In the genomic region with DNA sequence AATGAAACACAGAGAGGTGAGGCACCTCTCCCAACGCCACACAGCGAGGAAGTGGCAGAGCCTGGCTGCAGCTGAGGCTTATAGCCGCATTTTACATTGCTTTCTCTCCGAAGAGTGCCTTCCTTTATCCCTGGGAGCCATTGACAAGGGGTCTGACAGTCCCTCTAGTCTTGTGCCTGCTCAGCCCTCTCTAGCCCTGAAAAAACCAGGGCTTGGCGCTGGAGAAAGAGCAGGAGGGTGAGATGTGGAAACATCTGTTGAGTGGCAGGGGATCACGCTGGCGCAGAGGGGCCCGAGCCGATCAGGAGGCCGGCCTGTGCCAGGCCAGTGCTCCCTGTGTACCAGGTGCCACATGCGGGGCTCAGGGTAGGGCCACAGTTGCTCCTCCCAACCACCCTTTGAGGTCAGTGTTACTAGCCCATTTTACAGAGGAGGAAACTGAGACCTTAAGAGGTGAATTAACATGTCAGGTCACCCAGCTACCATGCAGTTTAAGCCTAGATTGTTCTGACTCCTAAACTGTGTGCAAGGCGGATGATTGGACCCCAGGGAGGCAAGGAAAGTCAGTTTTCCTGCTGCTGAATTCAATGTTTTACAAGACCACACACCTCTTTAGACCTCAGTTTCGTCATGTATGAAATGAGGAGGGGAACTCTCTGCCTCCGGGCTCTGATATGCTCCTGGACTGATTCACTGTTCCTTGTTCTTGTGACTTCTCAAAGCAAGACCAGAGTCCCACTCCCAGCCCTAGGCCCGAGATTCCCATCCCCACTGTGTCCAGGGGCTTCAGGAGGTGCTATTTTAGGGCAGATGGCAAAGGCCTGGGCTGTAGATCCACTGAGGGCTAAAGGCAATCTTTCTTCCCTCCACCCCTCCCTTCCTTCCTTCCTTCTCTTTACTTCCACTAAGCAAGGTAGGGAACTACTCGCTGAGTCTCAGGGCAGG, we compare ENCODE assay signal across 16 cellular contexts. TPM values are rescaled to one million over a fixed set of nuclear protein-coding genes. Genes with fewer than 3 reads are reported as not detected.
DNase-seq lines count a peak whose midpoint lies in the region; ATAC-seq, FAIRE-seq and TF ChIP-seq lines count a peak whose summit lies in the region.
"Had no signal": no experiment of that assay in that cellular context is flagged by ENCODE, and none has a peak within 500 bp of the region (broad histone marks: within the 10 kb centered on the region; RNA-seq: fewer than 3 reads in every experiment).

No MANE protein-coding gene starts in this region.

- H3K9me3 ChIP-seq in OCI-LY3 (ENCODE audit: insufficient read depth, low read length) = no peaks in the 10 kb centered on the region
- H3K9me3 ChIP-seq in GM12878 (replicated peaks; ENCODE audit: control insufficient read depth, insufficient read depth, low read length) = no peaks in the 10 kb centered on the region

- H2BK120ac ChIP-seq in mesendoderm (ENCODE audit: low read depth, low read length) = no peak overlapping the region

- POLR2A ChIA-PET in GM12878 (lab: Charles Lee) = interaction anchor here (1.0 to 13.4 kb wide), 8 partner anchors 11 to 77 kb away, joined by 5 to 220 read pairs (median 12); no protein-coding TSS in a partner anchor

- 32% methylated on average over 16 of the region's 16 CpGs for WGBS in GM12878 (ENCODE audit: insufficient coverage, insufficient replicate concordance, low lambda C conversion rate, missing lambda C conversion rate)
- WGBS in mesendoderm (ENCODE audit: extremely low coverage, insufficient coverage, low lambda C conversion rate) = no CpG with 5 or more reads among the region's 16 CpGs

- no peaks in the 10 kb centered on the region for H3K27me3 ChIP-seq in OCI-LY3 (ENCODE audit: low read depth, low read length)
- H3K27me3 ChIP-seq in GM12878 (replicated peaks in 1 of 2; ENCODE audit: control insufficient read depth in 2 of 2, insufficient read depth in 2 of 2, low read length in 1 of 2) = no peaks in the 10 kb centered on the region
- H3K27me3 ChIP-seq in mesendoderm (ENCODE audit: insufficient read depth, low read length, poor library complexity) = no peaks in the 10 kb centered on the region
- H3K27me3 ChIP-seq: cardiac muscle cell had no signal

- no peak overlapping the region for H4K5ac ChIP-seq in mesendoderm (ENCODE audit: low read length)

- peak overlapping the region; percentile 41; the same call in 1 of the 2 replicates for H3K4me3 ChIP-seq in OCI-LY3 (ENCODE audit: low read length)
- peak overlapping the region; percentile 97 for H3K4me3 ChIP-seq in GM12878
- H3K4me3 ChIP-seq in mesendoderm (ENCODE audit: low read length) = no peak overlapping the region
- H3K4me3 ChIP-seq: cardiac muscle cell had no signal

- peaks cover 4% of the 10 kb centered on the region for H3K36me3 Mint-ChIP-seq in activated naive CD4-positive, alpha-beta T cell treated with anti-CD3 and anti-CD28 coated beads, Interleukin-2, amount 50 U/mL, for 24 hours

- TF ChIP-seq EP300 in GM12878 (IDR thresholded peaks at IDR 0.05; ENCODE audit: borderline replicate concordance in 1 of 2, control insufficient read depth in 1 of 2, low read depth in 2 of 2, low read length in 2 of 2) = no peak

- no peak overlapping the region for H3K56ac ChIP-seq in mesendoderm (ENCODE audit: low read length)

- TF ChIP-seq POLR2A in GM12878 (IDR thresholded peaks at IDR 0.05; ENCODE audit: low read depth, low read length) = no peak

- in situ Hi-C loops in GM12878 (cut with MboI) (no loop called here), G401 (cut with HindIII; ENCODE audit: low sequenced_read_pairs) (no loop called here)

- H4K8ac ChIP-seq in mesendoderm (ENCODE audit: low read depth, low read length) = no peak overlapping the region

- no peak overlapping the region for H2AFZ ChIP-seq in OCI-LY3 (ENCODE audit: low read depth, low read length)
- H2AFZ ChIP-seq in GM12878 (ENCODE audit: control insufficient read depth, low read depth, low read length) = no peak overlapping the region

- no TSS peak for BruUV-seq in GM12878 (replicated peaks; lab: Mats Ljungman, UMichigan)

- peaks cover 84% of the 10 kb centered on the region for H3K4me1 Mint-ChIP-seq in activated naive CD4-positive, alpha-beta T cell treated with anti-CD3 and anti-CD28 coated beads, Interleukin-2, amount 50 U/mL, for 24 hours

- no peaks in the 10 kb centered on the region for H3K79me1 ChIP-seq in mesendoderm (ENCODE audit: low read length)

- CTCF ChIA-PET in GM12878 (lab: Yijun Ruan, JAX) = interaction anchor here (2.3 to 18.6 kb wide), 5 partner anchors 11 to 79 kb away, joined by 9 to 396 read pairs (median 152); partner anchors contain the start of gene RUNX3

- no peak overlapping the region for H3K18ac ChIP-seq in mesendoderm (ENCODE audit: low read length)

- SMC1A ChIA-PET in GM12878 (lab: Charles Lee; ENCODE audit: uncharacterized antibody, unreplicated experiment) = interaction anchor here (1.6 to 18.5 kb wide), 6 partner anchors 11 to 142 kb away, joined by 6 to 391 read pairs (median 107); partner anchors contain the start of gene RUNX3

- no peak for FAIRE-seq in GM12878 (lab: Jason Lieb, UNC)
- FAIRE-seq: HTR-8/SVneo, TTC549 had no signal

- RAD21 ChIA-PET in GM12878 (lab: Charles Lee; ENCODE audit: unreplicated experiment) = interaction anchor here (1.2 to 10.4 kb wide), 8 partner anchors 11 to 110 kb away, joined by 3 to 214 read pairs (median 12); partner anchors contain the start of gene RUNX3

- H3K4me1 ChIP-seq in OCI-LY3 (ENCODE audit: low read length) (peaks cover 40% of the 10 kb centered on the region), GM12878 (ENCODE audit: control insufficient read depth, insufficient read depth, low read length) (peaks cover 72% of the 10 kb centered on the region), mesendoderm (ENCODE audit: control insufficient read depth, low read depth, low read length) (no peaks in the 10 kb centered on the region)

- intact Hi-C loops in GM12878 (cut with micrococcal nuclease; ENCODE audit: unreplicated experiment) = loop anchor here (5.0 kb wide), 1 partner anchor 249 kb away; no protein-coding TSS in a partner anchor

- DNase-seq in activated naive CD4-positive, alpha-beta T cell treated with anti-CD3 and anti-CD28 coated beads, Interleukin-2, amount 50 U/mL, for 16 hours = no peak
- DNase-seq in GM12878 (ENCODE audit: low read depth, low spot score) = no peak
- no peak for DNase-seq in AG08395 (ENCODE audit: low spot score)
- no peak for DNase-seq in mesendoderm
- DNase-seq in hypothalamus (lab: John Stamatoyannopoulos, UW) = no peak
- no peak for DNase-seq in G401 (ENCODE audit: low spot score)
- DNase-seq: NCI-H187 treated with DMSO at 0.1 percent for 48 hours, NCI-H446 treated with DMSO at 0.1 percent for 48 hours had no signal

- no peaks in the 10 kb centered on the region for H3K79me2 ChIP-seq in OCI-LY3 (ENCODE audit: low read length)
- peaks cover 100% of the 10 kb centered on the region for H3K79me2 ChIP-seq in GM12878 (ENCODE audit: control insufficient read depth, insufficient read depth, low read length)
- no peaks in the 10 kb centered on the region for H3K79me2 ChIP-seq in mesendoderm (ENCODE audit: control insufficient read depth, insufficient read depth, low read length)

- H2BK5ac ChIP-seq in mesendoderm (ENCODE audit: low read length) = no peak overlapping the region

- no peak overlapping the region for H3K27ac ChIP-seq in OCI-LY3 (ENCODE audit: low read length)
- peak overlapping the region; percentile 98 for H3K27ac ChIP-seq in GM12878 (ENCODE audit: control insufficient read depth, insufficient read depth)
- no peak overlapping the region for H3K27ac ChIP-seq in mesendoderm (ENCODE audit: low read depth, low read length)
- H3K27ac ChIP-seq: cardiac muscle cell had no signal

- H3K36me3 ChIP-seq in OCI-LY3 (replicated peaks; ENCODE audit: low read depth, low read length) (no peaks in the 10 kb centered on the region), GM12878 (ENCODE audit: control insufficient read depth in 2 of 2, insufficient read depth in 2 of 2, low read length in 1 of 2) (peaks cover 19 to 26% of the 10 kb centered on the region in 2 experiments), mesendoderm (ENCODE audit: control insufficient read depth, insufficient read depth, low read length) (no peaks in the 10 kb centered on the region)
- H3K36me3 ChIP-seq: cardiac muscle cell had no signal

- H3K4ac ChIP-seq in mesendoderm (ENCODE audit: low read depth, low read length) = no peak overlapping the region

- TF ChIP-seq RAD21 in GM12878 (IDR thresholded peaks at IDR 0.05; ENCODE audit: insufficient read depth, low read depth, low read length) = no peak

- no peaks in the 10 kb centered on the region for H4K20me1 ChIP-seq in OCI-LY3 (ENCODE audit: insufficient read depth, low read length)
- peaks cover 2% of the 10 kb centered on the region; the same call in 1 of the 2 replicates for H4K20me1 ChIP-seq in GM12878 (ENCODE audit: control insufficient read depth, insufficient read depth)

- H3K27ac Mint-ChIP-seq in activated naive CD4-positive, alpha-beta T cell treated with anti-CD3 and anti-CD28 coated beads, Interleukin-2, amount 50 U/mL, for 24 hours = peak overlapping the region; percentile 59

- no peaks in the 10 kb centered on the region for H3K27me3 Mint-ChIP-seq in activated naive CD4-positive, alpha-beta T cell treated with anti-CD3 and anti-CD28 coated beads, Interleukin-2, amount 50 U/mL, for 24 hours

- no peak overlapping the region for H2BK15ac ChIP-seq in mesendoderm (replicated peaks; ENCODE audit: low read depth)

- TF ChIP-seq CTCF in OCI-LY3 (IDR thresholded peaks at IDR 0.05; ENCODE audit: low read depth, low read length) = no peak
- no peak for TF ChIP-seq CTCF in GM12878 (IDR thresholded peaks at IDR 0.05 in 2 of 3, conservative IDR thresholded peaks at IDR 0.05 in 1 of 3; ENCODE audit: control insufficient read depth in 2 of 3, extremely low read depth in 1 of 3, insufficient read depth in 1 of 3, low read depth in 3 of 3, low read length in 3 of 3)

- peak; percentile 5 for ATAC-seq in GM12878
- ATAC-seq: HCT116 had no signal

- H3K4me2 ChIP-seq in OCI-LY3 (ENCODE audit: low read length) = peak overlapping the region; percentile 70
- peak overlapping the region; percentile 95 for H3K4me2 ChIP-seq in GM12878 (ENCODE audit: control insufficient read depth, insufficient read depth)
- H3K4me2 ChIP-seq in mesendoderm (ENCODE audit: low read length) = no peak overlapping the region

- H3K9ac ChIP-seq in OCI-LY3 (ENCODE audit: low read length) (no peak overlapping the region), GM12878 (ENCODE audit: control insufficient read depth, insufficient read depth, low read length) (peak overlapping the region; percentile 91), mesendoderm (ENCODE audit: low read length) (no peak overlapping the region)

- H3K4me3 Mint-ChIP-seq in activated naive CD4-positive, alpha-beta T cell treated with anti-CD3 and anti-CD28 coated beads, Interleukin-2, amount 50 U/mL, for 24 hours = peak overlapping the region; percentile 54

- H2AK5ac ChIP-seq in mesendoderm (ENCODE audit: low read length) = no peak overlapping the region

- no peaks in the 10 kb centered on the region for H3K9me3 Mint-ChIP-seq in activated naive CD4-positive, alpha-beta T cell treated with anti-CD3 and anti-CD28 coated beads, Interleukin-2, amount 50 U/mL, for 24 hours

- H3K23ac ChIP-seq in mesendoderm (ENCODE audit: low read length) = no peak overlapping the region

RNA-seq across cellular contexts. Expression of gene RUNX3, which starts 28.0 kb away (rescaled TPM):
- total RNA-seq in GM12878 (2013; cell fraction: nucleolus; rRNA removed) = 101 and 106 TPM in 2 replicates
- total RNA-seq in GM12878 (2014; rRNA removed) (25.8 and 33.5 TPM in 2 replicates), GM12878 (2014; rRNA removed; fragmentation: Illumina TruSeq; extraction: Trizol) (18.4 and 19.0 TPM in 2 replicates), GM12878 (2021) (148 and 151 TPM in 2 replicates)
- 44.1 TPM for polyA plus RNA-seq in GM12878 (2011; ENCODE audit: low read depth)
- polyA plus RNA-seq in GM12878 (2011; rRNA removed) (15.0 and 25.8 TPM in 2 replicates), GM12878 (2014; fragmentation: Illumina TruSeq; extraction: Trizol) (48.8 and 61.7 TPM in 2 replicates), GM12878 (2014; fragmentation: Nextera tagmentation; extraction: Ambion mirVana) (10 to 100 TPM; 21.6 to 26.3 TPM), GM12878 (2014; rRNA removed) (64.7 and 79.6 TPM in 2 replicates), GM12878 (2016; fragmentation: Nextera tagmentation; extraction: Ambion mirVana) (10 to 100 TPM; 29.3 to 34.0 TPM)
- 45.6 and 51.9 TPM in 2 replicates for polyA plus RNA-seq in GM12878 (2011; cell fraction: cytosol; rRNA removed)
- polyA plus RNA-seq in GM12878 (2011; cell fraction: nucleus; rRNA removed) = 72.8 and 112 TPM in 2 replicates
- 91.6 and 104 TPM in 2 replicates for polyA plus RNA-seq in GM12878 (2012)
- 20.0 and 31.7 TPM in 2 replicates for polyA minus RNA-seq in GM12878 (2011; rRNA and poly(A)+ RNA removed)
- 30.6 and 47.6 TPM in 2 replicates for polyA minus RNA-seq in GM12878 (2011; cell fraction: cytosol; rRNA and poly(A)+ RNA removed)
- polyA minus RNA-seq in GM12878 (2011; cell fraction: nucleus; rRNA and poly(A)+ RNA removed) = 30.8 and 46.2 TPM in 2 replicates
- polyA plus RNA-seq in mesendoderm (2013, experiment 1 of 2) = 0.53 TPM
- 0.67 TPM for polyA plus RNA-seq in mesendoderm (2013, experiment 2 of 2)
- total RNA-seq in G401 (2014; rRNA removed; shearing (Covaris generic)) = 0.17 TPM in 1 of 2 replicates, not detected in the other
- total RNA-seq: cardiac muscle cell, MCF 10A had no signal
- polyA plus RNA-seq: cardiac muscle cell, keratinocyte had no signal

Comparison
In these comparisons a context has a peak if more than half of its experiments do, and no peak if none do; other contexts are left out.
1. RNA of gene RUNX3, which starts 28.0 kb away (total RNA-seq): 18.4 to 151 TPM in GM12878; 0.17 TPM in G401; every median in the first group is over 10 times any median in the second.